Comparison of ENCODE assay signal across 15 cellular contexts in the genomic region with DNA sequence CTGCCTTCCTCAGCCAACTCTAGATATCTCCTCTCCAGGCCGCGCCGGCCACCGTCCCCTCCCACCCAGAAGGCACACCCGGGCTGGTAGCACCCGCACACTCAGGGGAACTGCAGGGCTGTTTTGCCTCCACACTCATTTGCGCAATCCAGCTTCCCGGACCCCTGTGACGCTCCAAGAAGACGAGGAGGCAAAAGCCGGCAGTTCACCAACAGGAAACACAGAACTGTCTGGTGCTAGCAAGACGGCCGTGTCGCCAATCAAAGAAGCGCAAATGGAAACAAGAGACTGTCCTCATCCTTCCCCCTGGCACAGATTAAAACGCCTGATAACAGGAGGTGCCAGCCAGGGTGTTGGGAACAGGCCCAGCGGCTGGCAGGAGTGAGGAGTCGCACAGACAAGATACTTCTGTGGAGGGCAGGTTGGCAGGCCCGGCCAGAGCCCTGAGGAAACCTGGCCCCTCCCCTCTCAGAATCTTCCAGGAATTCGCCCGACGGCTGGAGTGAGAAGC. TPM values are rescaled to one million over a fixed set of nuclear protein-coding genes. Genes with fewer than 3 reads are reported as not detected.
A peak's percentile ranks its signal among the peaks of the same experiment; 100 is the strongest.
DNase-seq lines count a peak whose midpoint lies in the region; ATAC-seq and TF ChIP-seq lines count a peak whose summit lies in the region.
"Had no signal": no experiment of that assay in that cellular context is flagged by ENCODE, and none has a peak within 500 bp of the region (broad histone marks: within the 10 kb centered on the region; RNA-seq: fewer than 3 reads in every experiment).

No MANE protein-coding gene starts in this region.

- H3K4me3 ChIP-seq in IMR-90 (ENCODE audit: insufficient read depth, low read depth, low read length) (no peak overlapping the region), prostate gland (no peak overlapping the region), endodermal cell (ENCODE audit: low read length) (no peak overlapping the region)
- H3K4me3 ChIP-seq: transverse colon had no signal

- H3K9me3 Mint-ChIP-seq in endothelial cell (ENCODE audit: unreplicated experiment) (peaks cover 4% of the 10 kb centered on the region), endodermal cell (no peaks in the 10 kb centered on the region)

- H3K9me1 ChIP-seq in IMR-90 (ENCODE audit: insufficient read depth, low read length) = no peaks in the 10 kb centered on the region

- H2BK20ac ChIP-seq in IMR-90 (ENCODE audit: low read depth, low read length) = no peak overlapping the region

- H3K27me3 ChIP-seq in IMR-90 (ENCODE audit: control insufficient read depth, insufficient read depth, low read length) = no peaks in the 10 kb centered on the region
- H3K27me3 ChIP-seq in prostate gland (replicated peaks; ENCODE audit: insufficient read depth) = no peaks in the 10 kb centered on the region
- H3K27me3 ChIP-seq in endodermal cell (ENCODE audit: control insufficient read depth, insufficient read depth, low read length, poor library complexity, severe bottlenecking) = no peaks in the 10 kb centered on the region
- H3K27me3 ChIP-seq: transverse colon had no signal

- peaks cover 86% of the 10 kb centered on the region for H3K27me3 Mint-ChIP-seq in endothelial cell (ENCODE audit: unreplicated experiment)
- no peaks in the 10 kb centered on the region for H3K27me3 Mint-ChIP-seq in endodermal cell (ENCODE audit: insufficient read depth)

- CTCF ChIA-PET in IMR-90 (lab: Yijun Ruan, JAX) = interaction anchor here (0.6 kb wide), 1 partner anchor 772 kb away, joined by 3 read pairs; the partner anchor contains the start of gene CAMSAP1

- no peak overlapping the region for H3K4ac ChIP-seq in IMR-90 (ENCODE audit: low read depth, low read length)

- peaks cover 10% of the 10 kb centered on the region; the same call in 1 of the 2 replicates for H3K36me3 ChIP-seq in IMR-90 (ENCODE audit: control insufficient read depth, insufficient read depth, low read length)
- peaks cover 0 to 8% of the 10 kb centered on the region in 2 donors for H3K36me3 ChIP-seq in prostate gland
- H3K36me3 ChIP-seq in endodermal cell (ENCODE audit: control insufficient read depth, insufficient read depth, low read length) = peaks cover under 1% of the 10 kb centered on the region

- H3K36me3 Mint-ChIP-seq in endothelial cell (ENCODE audit: low read depth, unreplicated experiment) = peaks cover 33% of the 10 kb centered on the region
- peaks cover 3% of the 10 kb centered on the region for H3K36me3 Mint-ChIP-seq in endodermal cell (ENCODE audit: low read depth)

- H3K9ac ChIP-seq in IMR-90 (ENCODE audit: low read depth, low read length) (no peak overlapping the region), endodermal cell (ENCODE audit: extremely low read depth, low read length, poor library complexity, severe bottlenecking) (no peak overlapping the region)

- peaks cover 5 to 32% of the 10 kb centered on the region in 2 experiments; a peak in 3 of 4 replicates for H3K79me1 ChIP-seq in IMR-90 (ENCODE audit: low read depth in 1 of 2, low read length in 2 of 2)

- no peak for TF ChIP-seq RAD21 in IMR-90 (IDR thresholded peaks at IDR 0.05; ENCODE audit: low read length)

- H3K4me3 Mint-ChIP-seq in endothelial cell (ENCODE audit: unreplicated experiment) (peak overlapping the region; percentile 88), endodermal cell (no peak overlapping the region)

- 76% methylated on average over 15 of the region's 22 CpGs; no CpG with 5 or more reads in 1 of the 2 experiments for WGBS in IMR-90 (ENCODE audit: extremely low coverage in 2 of 2, insufficient read length in 1 of 2), 2 experiments
- WGBS in prostate gland = 34% methylated on average over 22 of the region's 22 CpGs
- 88 to 95% methylated on average over 19 to 22 of the region's 22 CpGs for WGBS in endodermal cell (ENCODE audit: insufficient coverage in 1 of 2, insufficient read length in 1 of 2), 2 experiments

- H2AK5ac ChIP-seq in IMR-90 (ENCODE audit: low read depth, low read length) = no peak overlapping the region

- H4K91ac ChIP-seq in IMR-90 (ENCODE audit: insufficient read depth, low read depth, low read length) = no peak overlapping the region

- H3K14ac ChIP-seq in IMR-90 (replicated peaks; ENCODE audit: low read depth, low read length) = no peak overlapping the region

- H3K4me2 ChIP-seq in IMR-90 (ENCODE audit: low read depth, low read length) = no peak overlapping the region

- POLR2A ChIA-PET in IMR-90 (lab: Charles Lee; ENCODE audit: unreplicated experiment) = no interaction called here

- H4K5ac ChIP-seq in IMR-90 (ENCODE audit: low read depth, low read length) = no peak overlapping the region

- no peak overlapping the region for H2BK5ac ChIP-seq in IMR-90 (ENCODE audit: low read depth, low read length, poor library complexity, severe bottlenecking)

- no peak overlapping the region for H3K23ac ChIP-seq in IMR-90 (ENCODE audit: low read depth, low read length)

- H3K27ac ChIP-seq in IMR-90 (ENCODE audit: insufficient read depth, low read length) (no peak overlapping the region), prostate gland (peak overlapping the region; percentile 32 to 38), endodermal cell (ENCODE audit: low read depth, low read length) (no peak overlapping the region)
- H3K27ac ChIP-seq: transverse colon had no signal

- ATAC-seq in IMR-90 (ENCODE audit: low read depth) (no peak), HG03378 (IDR thresholded peaks at IDR 0.05; ENCODE audit: unreplicated experiment) (no peak)
- ATAC-seq: activated CD4-positive, CD25-positive, alpha-beta regulatory T cell treated with anti-CD3 and anti-CD28 coated beads, Interleukin-2, amount 50 U/mL, for 24 hours had no signal

- no TSS peak for BruUV-seq in IMR-90 (replicated peaks; lab: Mats Ljungman, UMichigan)

- no peak overlapping the region for H2BK15ac ChIP-seq in IMR-90 (ENCODE audit: low read depth, low read length)

- H3K56ac ChIP-seq in IMR-90 (ENCODE audit: extremely low read depth, insufficient read depth, low read length) = no peak overlapping the region

- in situ Hi-C loops in IMR-90 (cut with MboI; ENCODE audit: low sequenced_read_pairs) = no loop called here

- intact Hi-C loops in IMR-90 (cut with micrococcal nuclease) = no loop called here
- intact Hi-C loops in prostate gland (cut with DNase I) = no loop called here

- dilution Hi-C loops in IMR-90 (cut with HindIII; ENCODE audit: low sequenced_read_pairs, unreplicated experiment) = no loop called here

- TF ChIP-seq CTCF in IMR-90 (conservative IDR thresholded peaks at IDR 0.05; ENCODE audit: low read depth, low read length) = no peak
- no peak for TF ChIP-seq CTCF in endothelial cell (IDR thresholded peaks at IDR 0.05; ENCODE audit: unreplicated experiment)
- no peak for TF ChIP-seq CTCF in prostate gland (IDR thresholded peaks at IDR 0.05)
- TF ChIP-seq CTCF in endodermal cell (conservative IDR thresholded peaks at IDR 0.05) = no peak

- no peak overlapping the region for H4K8ac ChIP-seq in IMR-90 (ENCODE audit: low read depth in 2 of 2, low read length in 2 of 2)

- no peaks in the 10 kb centered on the region for H3K4me1 ChIP-seq in IMR-90 (ENCODE audit: control insufficient read depth, insufficient read depth, low read length)
- H3K4me1 ChIP-seq in prostate gland (replicated peaks) = peaks cover 10% of the 10 kb centered on the region
- H3K4me1 ChIP-seq in endodermal cell (ENCODE audit: control insufficient read depth, insufficient read depth, low read length) = no peaks in the 10 kb centered on the region

- H3K9me3 ChIP-seq in IMR-90 (ENCODE audit: control insufficient read depth, insufficient read depth, low read length) (no peaks in the 10 kb centered on the region), prostate gland (no peaks in the 10 kb centered on the region), endodermal cell (ENCODE audit: control insufficient read depth, low read length) (no peaks in the 10 kb centered on the region)
- H3K9me3 ChIP-seq: transverse colon had no signal

- TF ChIP-seq POLR2A in IMR-90 (IDR thresholded peaks at IDR 0.05; ENCODE audit: low read depth, low read length) (no peak), prostate gland (IDR thresholded peaks at IDR 0.05) (no peak)

- H4K20me1 ChIP-seq in IMR-90 (ENCODE audit: insufficient read depth, low read length) = peaks cover 14% of the 10 kb centered on the region; the same call in 1 of the 2 replicates

- H2AFZ ChIP-seq in IMR-90 (replicated peaks; ENCODE audit: low read length, poor library complexity) = no peak overlapping the region

- H3K27ac Mint-ChIP-seq in endothelial cell (ENCODE audit: unreplicated experiment) (peak overlapping the region; percentile 91), endodermal cell (no peak overlapping the region)

- DNase-seq in IMR-90 (no peak), NOMO-1 treated with DMSO at 0.1 percent for 48 hours (lab: John Stamatoyannopoulos, UW; ENCODE audit: unreplicated experiment) (peak; percentile 51), endothelial cell (ENCODE audit: low spot score) (no peak), prostate gland (ENCODE audit: low spot score) (peak; percentile 76), endodermal cell (no peak), iPS-NIHi7 (ENCODE audit: extremely low spot score) (no peak)
- DNase-seq: activated T-cell treated with anti-CD3 and anti-CD28 coated beads for 4 hours; foreskin melanocyte; KG1; NCI-H446; stimulated activated CD4-positive, alpha-beta T cell treated with anti-CD3 and anti-CD28 coated beads, Interleukin-12 subunit alpha, Interleukin-12 subunit beta, amount 100 ng/mL, for 4 hours; transverse colon had no signal

- no peak overlapping the region for H3K18ac ChIP-seq in IMR-90 (ENCODE audit: low read depth, low read length)

- H2BK120ac ChIP-seq in IMR-90 (ENCODE audit: low read depth, low read length) = no peak overlapping the region

- peak overlapping the region; percentile 48 for H2AK9ac ChIP-seq in IMR-90 (replicated peaks; ENCODE audit: low read depth, low read length, poor library complexity)

- H3K4me1 Mint-ChIP-seq in endothelial cell (ENCODE audit: unreplicated experiment) (peaks cover 25% of the 10 kb centered on the region), endodermal cell (peaks cover 3% of the 10 kb centered on the region)

RNA-seq across cellular contexts. Expression of gene AGPAT2, which starts 7.8 kb away (rescaled TPM):
- total RNA-seq in IMR-90 (2012; rRNA removed) = 16.1 and 18.9 TPM in 2 replicates
- 37.2 and 39.5 TPM in 2 replicates for polyA plus RNA-seq in IMR-90 (2012; rRNA removed)
- polyA plus RNA-seq in IMR-90 (2012; cell fraction: cytosol; rRNA removed) = 22.2 and 63.1 TPM in 2 replicates
- polyA plus RNA-seq in IMR-90 (2012; cell fraction: nucleus; rRNA removed; ENCODE audit: low replicate concordance) = 54.0 and 103 TPM in 2 replicates
- total RNA-seq in endothelial cell (ENCODE audit: unreplicated experiment) = 38.9 TPM
- 10 to 100 TPM; 44.9 to 50.0 TPM for total RNA-seq in prostate gland
- total RNA-seq in endodermal cell = 10 to 100 TPM; 33.4 to 39.8 TPM
- 16.9 TPM for polyA plus RNA-seq in endodermal cell (2013, experiment 1 of 2)
- polyA plus RNA-seq in endodermal cell (2013, experiment 2 of 2) = 14.3 TPM

RNA-seq across cellular contexts. Expression of gene EGFL7, which starts 16.8 kb away (rescaled TPM):
- total RNA-seq in IMR-90 (2012; rRNA removed) (1.4 and 2.2 TPM in 2 replicates), endothelial cell (ENCODE audit: unreplicated experiment) (945 TPM), prostate gland (100 to 1,000 TPM in 1 of 2 donors, 10 to 100 TPM in 1; 49.3 to 118 TPM), endodermal cell (10 to 100 TPM; 31.5 to 34.0 TPM)
- polyA plus RNA-seq in IMR-90 (2012; rRNA removed) = 10.4 and 16.4 TPM in 2 replicates
- 9.6 and 22.1 TPM in 2 replicates for polyA plus RNA-seq in IMR-90 (2012; cell fraction: cytosol; rRNA removed)
- polyA plus RNA-seq in IMR-90 (2012; cell fraction: nucleus; rRNA removed; ENCODE audit: low replicate concordance) = 7.1 and 18.2 TPM in 2 replicates
- 19.7 TPM for polyA plus RNA-seq in endodermal cell (2013, experiment 1 of 2)
- polyA plus RNA-seq in endodermal cell (2013, experiment 2 of 2) = 15.6 TPM

RNA-seq across cellular contexts. Expression of gene DIPK1B, which starts 32.9 kb away (rescaled TPM):
- total RNA-seq in IMR-90 (2012; rRNA removed) (3.1 and 3.4 TPM in 2 replicates), endothelial cell (ENCODE audit: unreplicated experiment) (293 TPM), prostate gland (10 to 100 TPM; 18.9 to 27.8 TPM), endodermal cell (10 to 100 TPM; 35.1 to 45.4 TPM)
- 7.1 and 8.5 TPM in 2 replicates for polyA plus RNA-seq in IMR-90 (2012; rRNA removed)
- polyA plus RNA-seq in IMR-90 (2012; cell fraction: cytosol; rRNA removed) = 7.2 and 17.0 TPM in 2 replicates
- polyA plus RNA-seq in IMR-90 (2012; cell fraction: nucleus; rRNA removed; ENCODE audit: low replicate concordance) = 9.5 and 25.7 TPM in 2 replicates
- polyA plus RNA-seq in endodermal cell (2013, experiment 1 of 2) = 56.2 TPM
- polyA plus RNA-seq in endodermal cell (2013, experiment 2 of 2) = 53.5 TPM
- polyA plus RNA-seq: keratinocyte had no signal

Comparison
In these comparisons a context has a peak if more than half of its experiments do, and no peak if none do; other contexts are left out.
1. DNase-seq: peak in NOMO-1 treated with DMSO at 0.1 percent for 48 hours (single experiment) and prostate gland (single experiment); none in IMR-90 (single experiment), endothelial cell (single experiment), endodermal cell (single experiment) and iPS-NIHi7 (single experiment).
2. H3K27ac ChIP-seq: peak in prostate gland (2 of 2); none in IMR-90 (single experiment) and endodermal cell (single experiment).
3. RNA of gene EGFL7, which starts 16.8 kb away (total RNA-seq): 945 TPM in endothelial cell (single experiment), 49.3 to 118 TPM in prostate gland and 31.5 to 34.0 TPM in endodermal cell; 1.4 to 2.2 TPM in IMR-90; every median in the first group is over 10 times any median in the second.